ENCODE assay signal across 1 cellular context in the genomic region with DNA sequence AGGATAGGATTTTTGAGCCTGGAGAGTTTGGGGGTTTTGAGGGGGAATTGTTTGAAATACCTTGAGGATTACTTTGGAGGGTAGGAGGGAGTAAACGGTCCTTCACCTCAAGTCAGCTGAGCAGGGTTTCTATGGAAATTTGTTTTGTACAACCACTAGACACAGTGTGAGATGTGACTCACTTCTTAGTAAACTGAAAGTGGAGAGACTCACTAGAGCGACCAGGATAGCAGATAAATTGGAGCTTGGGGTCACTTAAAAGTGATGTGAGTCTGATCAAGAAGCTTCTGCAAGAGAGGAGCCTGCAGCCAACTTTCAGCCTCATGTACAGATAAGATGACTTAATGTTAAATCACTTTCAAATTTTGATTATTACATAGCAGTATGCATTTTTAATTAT.
TF ChIP-seq lines count a peak whose summit lies in the region.

No MANE protein-coding gene starts in this region.

TF ChIP-seq in K562, 482 proteins besides CTCF, POLR2A, EP300 and RAD21 (continued from another document):
- TF ChIP-seq, protein P1, sequence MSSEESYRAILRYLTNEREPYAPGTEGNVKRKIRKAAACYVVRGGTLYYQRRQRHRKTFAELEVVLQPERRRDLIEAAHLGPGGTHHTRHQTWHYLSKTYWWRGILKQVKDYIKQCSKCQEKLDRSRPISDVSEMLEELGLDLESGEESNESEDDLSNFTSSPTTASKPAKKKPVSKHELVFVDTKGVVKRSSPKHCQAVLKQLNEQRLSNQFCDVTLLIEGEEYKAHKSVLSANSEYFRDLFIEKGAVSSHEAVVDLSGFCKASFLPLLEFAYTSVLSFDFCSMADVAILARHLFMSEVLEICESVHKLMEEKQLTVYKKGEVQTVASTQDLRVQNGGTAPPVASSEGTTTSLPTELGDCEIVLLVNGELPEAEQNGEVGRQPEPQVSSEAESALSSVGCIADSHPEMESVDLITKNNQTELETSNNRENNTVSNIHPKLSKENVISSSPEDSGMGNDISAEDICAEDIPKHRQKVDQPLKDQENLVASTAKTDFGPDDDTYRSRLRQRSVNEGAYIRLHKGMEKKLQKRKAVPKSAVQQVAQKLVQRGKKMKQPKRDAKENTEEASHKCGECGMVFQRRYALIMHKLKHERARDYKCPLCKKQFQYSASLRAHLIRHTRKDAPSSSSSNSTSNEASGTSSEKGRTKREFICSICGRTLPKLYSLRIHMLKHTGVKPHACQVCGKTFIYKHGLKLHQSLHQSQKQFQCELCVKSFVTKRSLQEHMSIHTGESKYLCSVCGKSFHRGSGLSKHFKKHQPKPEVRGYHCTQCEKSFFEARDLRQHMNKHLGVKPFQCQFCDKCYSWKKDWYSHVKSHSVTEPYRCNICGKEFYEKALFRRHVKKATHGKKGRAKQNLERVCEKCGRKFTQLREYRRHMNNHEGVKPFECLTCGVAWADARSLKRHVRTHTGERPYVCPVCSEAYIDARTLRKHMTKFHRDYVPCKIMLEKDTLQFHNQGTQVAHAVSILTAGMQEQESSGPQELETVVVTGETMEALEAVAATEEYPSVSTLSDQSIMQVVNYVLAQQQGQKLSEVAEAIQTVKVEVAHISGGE (CRISPR knock-in tag; IDR thresholded peaks at IDR 0.05) = no peak
- TF ChIP-seq, protein P2, sequence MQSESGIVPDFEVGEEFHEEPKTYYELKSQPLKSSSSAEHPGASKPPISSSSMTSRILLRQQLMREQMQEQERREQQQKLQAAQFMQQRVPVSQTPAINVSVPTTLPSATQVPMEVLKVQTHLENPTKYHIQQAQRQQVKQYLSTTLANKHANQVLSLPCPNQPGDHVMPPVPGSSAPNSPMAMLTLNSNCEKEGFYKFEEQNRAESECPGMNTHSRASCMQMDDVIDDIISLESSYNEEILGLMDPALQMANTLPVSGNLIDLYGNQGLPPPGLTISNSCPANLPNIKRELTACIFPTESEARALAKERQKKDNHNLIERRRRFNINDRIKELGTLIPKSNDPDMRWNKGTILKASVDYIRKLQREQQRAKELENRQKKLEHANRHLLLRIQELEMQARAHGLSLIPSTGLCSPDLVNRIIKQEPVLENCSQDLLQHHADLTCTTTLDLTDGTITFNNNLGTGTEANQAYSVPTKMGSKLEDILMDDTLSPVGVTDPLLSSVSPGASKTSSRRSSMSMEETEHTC (IDR thresholded peaks at IDR 0.05) = no peak
- TF ChIP-seq, protein P3, sequence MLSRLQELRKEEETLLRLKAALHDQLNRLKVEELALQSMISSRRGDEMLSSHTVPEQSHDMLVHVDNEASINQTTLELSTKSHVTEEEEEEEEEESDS (CRISPR knock-in tag; IDR thresholded peaks at IDR 0.05) = no peak
- TF ChIP-seq FOXJ2 (tag; IDR thresholded peaks at IDR 0.05) (no peak), TARDBP (IDR thresholded peaks at IDR 0.05) (no peak), GATAD2A (IDR thresholded peaks at IDR 0.05) (no peak), ZNF785 (CRISPR knock-in tag; IDR thresholded peaks at IDR 0.05) (no peak), ELF2 (CRISPR knock-in tag; IDR thresholded peaks at IDR 0.05) (no peak), POLR2H (tag; IDR thresholded peaks at IDR 0.05; ENCODE audit: low read depth) (no peak), ZNF165 (CRISPR knock-in tag; IDR thresholded peaks at IDR 0.05; ENCODE audit: borderline replicate concordance) (no peak), MEIS2 (IDR thresholded peaks at IDR 0.05; ENCODE audit: partially characterized antibody) (no peak)
